Comparison of ENCODE assay signal across 8 cellular contexts in genomic region chrX:40154229-40154852, GRCh38. TPM values are rescaled to one million over a fixed set of nuclear protein-coding genes. Genes with fewer than 3 reads are reported as not detected.
DNase-seq lines count a peak whose midpoint lies in the region; ATAC-seq and TF ChIP-seq lines count a peak whose summit lies in the region.

No MANE protein-coding gene starts in this region.

- H3K27me3 Mint-ChIP-seq in CD8-positive, alpha-beta memory T cell = peaks cover 0 to 31% of the 10 kb centered on the region in 2 donors
- H3K27me3 Mint-ChIP-seq in natural killer cell treated with Interleukin-12 subunit alpha and Interleukin-12 subunit beta and Interleukin-15 and Interleukin-18, amount 100 ng/mL, for 72 hours = peaks cover 0 to 10% of the 10 kb centered on the region in 2 donors

- H3K4me1 ChIP-seq in CD8-positive, alpha-beta memory T cell (ENCODE audit: insufficient read depth, low read length) = no peaks in the 10 kb centered on the region
- peaks cover 9% of the 10 kb centered on the region for H3K4me1 ChIP-seq in SJCRH30

- no peaks in the 10 kb centered on the region for H3K9me3 ChIP-seq in CD8-positive, alpha-beta memory T cell (ENCODE audit: low read length)
- no peaks in the 10 kb centered on the region for H3K9me3 ChIP-seq in SJCRH30 (replicated peaks)

- H3K36me3 Mint-ChIP-seq in CD8-positive, alpha-beta memory T cell = no peaks in the 10 kb centered on the region
- no peaks in the 10 kb centered on the region for H3K36me3 Mint-ChIP-seq in natural killer cell treated with Interleukin-12 subunit alpha and Interleukin-12 subunit beta and Interleukin-15 and Interleukin-18, amount 100 ng/mL, for 72 hours

- POLR2A ChIA-PET in CD8-positive, alpha-beta memory T cell (lab: Charles Lee) = interaction anchor here (0.8 to 1.8 kb wide), 4 partner anchors 9 to 57 kb away, joined by 3 to 7 read pairs (median 4); no protein-coding TSS in a partner anchor

- DNase-seq in CD8-positive, alpha-beta memory T cell = no peak
- peak; percentile 48 for DNase-seq in HuH-7 (ENCODE audit: low spot score)
- DNase-seq in SJCRH30 = peak; percentile 68 to 72
- DNase-seq in erythroblast (lab: John Stamatoyannopoulos, UW) = peak; percentile 46 to 60
- DNase-seq in natural killer cell treated with Interleukin-12 subunit alpha and Interleukin-12 subunit beta and Interleukin-15 and Interleukin-18, amount 100 ng/mL, for 72 hours (ENCODE audit: low spot score) = peak; percentile 31
- no peak for DNase-seq in DMS79 treated with DMSO at 0.1 percent for 48 hours (lab: John Stamatoyannopoulos, UW)

- H3K27ac ChIP-seq in CD8-positive, alpha-beta memory T cell (ENCODE audit: low read depth, low read length) = no peak overlapping the region
- H3K27ac ChIP-seq in SJCRH30 = peak overlapping the region; percentile 93

- H3K36me3 ChIP-seq in CD8-positive, alpha-beta memory T cell (ENCODE audit: insufficient read depth, low read length) = no peaks in the 10 kb centered on the region
- no peaks in the 10 kb centered on the region for H3K36me3 ChIP-seq in SJCRH30

- peak overlapping the region; percentile 76 to 92 (median 80) for H3K4me3 Mint-ChIP-seq in CD8-positive, alpha-beta memory T cell
- peak overlapping the region; percentile 79 for H3K4me3 Mint-ChIP-seq in natural killer cell treated with Interleukin-12 subunit alpha and Interleukin-12 subunit beta and Interleukin-15 and Interleukin-18, amount 100 ng/mL, for 72 hours

- no peak overlapping the region for H3K27ac Mint-ChIP-seq in CD8-positive, alpha-beta memory T cell
- no peak overlapping the region for H3K27ac Mint-ChIP-seq in natural killer cell treated with Interleukin-12 subunit alpha and Interleukin-12 subunit beta and Interleukin-15 and Interleukin-18, amount 100 ng/mL, for 72 hours

- H3K27me3 ChIP-seq in CD8-positive, alpha-beta memory T cell (ENCODE audit: insufficient read depth, low read length, poor library complexity, severe bottlenecking) = no peaks in the 10 kb centered on the region
- H3K27me3 ChIP-seq in SJCRH30 = no peaks in the 10 kb centered on the region

- peak overlapping the region; percentile 56 for H3K4me3 ChIP-seq in CD8-positive, alpha-beta memory T cell (ENCODE audit: low read length)
- peak overlapping the region; percentile 65 for H3K4me3 ChIP-seq in SJCRH30

- H3K4me1 Mint-ChIP-seq in CD8-positive, alpha-beta memory T cell = peaks cover 8 to 19% (median 13%) of the 10 kb centered on the region in 3 donors
- H3K4me1 Mint-ChIP-seq in natural killer cell treated with Interleukin-12 subunit alpha and Interleukin-12 subunit beta and Interleukin-15 and Interleukin-18, amount 100 ng/mL, for 72 hours (ENCODE audit: low read depth in 2 of 2) = peaks cover 0 to 17% of the 10 kb centered on the region in 2 donors

- no peak for TF ChIP-seq POLR2A in erythroblast (IDR thresholded peaks at IDR 0.05; ENCODE audit: low read length)

- CTCF ChIA-PET in CD8-positive, alpha-beta memory T cell (lab: Charles Lee) = interaction anchor here (0.9 to 2.2 kb wide), 2 partner anchors 57 to 341 kb away, joined by 3 to 10 read pairs; partner anchors contain the start of gene BCOR

- ATAC-seq in natural killer cell treated with Interleukin-12 subunit alpha and Interleukin-12 subunit beta and Interleukin-15 and Interleukin-18, amount 100 ng/mL, for 72 hours = no peak
- ATAC-seq in GM21390 (IDR thresholded peaks at IDR 0.05; ENCODE audit: unreplicated experiment) = no peak
- no peak for ATAC-seq in HG02763 (IDR thresholded peaks at IDR 0.05; ENCODE audit: unreplicated experiment)

- no peaks in the 10 kb centered on the region for H3K9me3 Mint-ChIP-seq in CD8-positive, alpha-beta memory T cell
- H3K9me3 Mint-ChIP-seq in natural killer cell treated with Interleukin-12 subunit alpha and Interleukin-12 subunit beta and Interleukin-15 and Interleukin-18, amount 100 ng/mL, for 72 hours = no peaks in the 10 kb centered on the region

RNA-seq across cellular contexts. Expression of gene BCOR, which starts 56.6 kb away (rescaled TPM):
- 10 to 100 TPM; 62.6 to 67.7 TPM for total RNA-seq in CD8-positive, alpha-beta memory T cell
- 7.2 TPM for polyA plus RNA-seq in CD8-positive, alpha-beta memory T cell
- total RNA-seq in SJCRH30 (2014; rRNA removed; shearing (Covaris generic)) = 62.5 and 64.8 TPM in 2 replicates
- 10 to 100 TPM; 52.3 to 56.7 TPM for total RNA-seq in natural killer cell treated with Interleukin-12 subunit alpha and Interleukin-12 subunit beta and Interleukin-15 and Interleukin-18, amount 100 ng/mL, for 72 hours

Comparison
In these comparisons a context has a peak if more than half of its experiments do, and no peak if none do; other contexts are left out.
1. DNase-seq: peak in HuH-7 (single experiment), SJCRH30 (2 of 2), erythroblast (2 of 2) and natural killer cell treated with Interleukin-12 subunit alpha and Interleukin-12 subunit beta and Interleukin-15 and Interleukin-18, amount 100 ng/mL, for 72 hours (single experiment); none in CD8-positive, alpha-beta memory T cell (0 of 5) and DMS79 treated with DMSO at 0.1 percent for 48 hours (single experiment).